Comparison of ENCODE assay signal across 8 cellular contexts in genomic region chr7:135509589-135509838, GRCh38. TPM values are rescaled to one million over a fixed set of nuclear protein-coding genes. Genes with fewer than 3 reads are reported as not detected.
A peak's percentile ranks its signal among the peaks of the same experiment; 100 is the strongest.
DNase-seq lines count a peak whose midpoint lies in the region; ATAC-seq and TF ChIP-seq lines count a peak whose summit lies in the region.

No MANE protein-coding gene starts in this region.

- no peak for DNase-seq in GM12865 (ENCODE audit: low read depth)
- no peak for DNase-seq in SJCRH30
- DNase-seq in stimulated activated CD4-positive, alpha-beta T cell treated with anti-CD3 and anti-CD28 coated beads, Interleukin-1b, Interleukin-23, amount 100 ng/mL, for 48 hours = no peak
- DNase-seq in amniotic stem cell (lab: John Stamatoyannopoulos, UW) = no peak

- H3K27me3 ChIP-seq in SJCRH30 (no peaks in the 10 kb centered on the region), gastroesophageal sphincter (no peaks in the 10 kb centered on the region)

- H3K27ac ChIP-seq in SJCRH30 (peak overlapping the region; percentile 81), gastroesophageal sphincter (peak overlapping the region; percentile 86 to 93 (median 90)), skin epidermis (peak overlapping the region; percentile 83 to 98 (median 94))

- WGBS in gastroesophageal sphincter (ENCODE audit: low coverage in 1 of 2), 2 donors = 0% methylated on average over 2 to 12 of the region's 14 CpGs

- ATAC-seq in gastroesophageal sphincter (no peak), HG02981 (IDR thresholded peaks at IDR 0.05; ENCODE audit: unreplicated experiment) (no peak), HG02642 (IDR thresholded peaks at IDR 0.05; ENCODE audit: poor library complexity, unreplicated experiment) (no peak)

- H3K4me3 ChIP-seq in GM12865 (ENCODE audit: low read depth, low read length) (peak overlapping the region; percentile 90), SJCRH30 (peak overlapping the region; percentile 89), gastroesophageal sphincter (peak overlapping the region; percentile 65 to 78), skin epidermis (peak overlapping the region; percentile 62 to 92 (median 81))

- H3K9me3 ChIP-seq in SJCRH30 (replicated peaks) = no peaks in the 10 kb centered on the region
- no peaks in the 10 kb centered on the region for H3K9me3 ChIP-seq in gastroesophageal sphincter

- H3K36me3 ChIP-seq in SJCRH30 = no peaks in the 10 kb centered on the region; the same call in 1 of the 2 replicates
- no peaks in the 10 kb centered on the region for H3K36me3 ChIP-seq in gastroesophageal sphincter

- TF ChIP-seq POLR2A in gastroesophageal sphincter (IDR thresholded peaks at IDR 0.05) = no peak

- peaks cover 7% of the 10 kb centered on the region; the same call in 1 of the 2 replicates for H3K4me1 ChIP-seq in SJCRH30
- peaks cover 2 to 45% (median 27%) of the 10 kb centered on the region in 3 donors for H3K4me1 ChIP-seq in gastroesophageal sphincter

- TF ChIP-seq CTCF in GM12865 (IDR thresholded peaks at IDR 0.05; ENCODE audit: insufficient read depth, low read depth, low read length, missing control alignments) = no peak
- no peak for TF ChIP-seq CTCF in gastroesophageal sphincter (IDR thresholded peaks at IDR 0.05)

- TF ChIP-seq EP300 in gastroesophageal sphincter (IDR thresholded peaks at IDR 0.05) = no peak

RNA-seq across cellular contexts. Expression of gene CNOT4, which starts 0.4 kb away (rescaled TPM):
- 27.7 and 34.3 TPM in 2 replicates for total RNA-seq in SJCRH30 (2014; rRNA removed; shearing (Covaris generic))
- 10 to 100 TPM; 17.8 to 35.0 (median 26.2) TPM for total RNA-seq in gastroesophageal sphincter

RNA-seq across cellular contexts. Expression of gene NUP205, which starts 48.2 kb away (rescaled TPM):
- 210 and 212 TPM in 2 replicates for total RNA-seq in SJCRH30 (2014; rRNA removed; shearing (Covaris generic))
- total RNA-seq in gastroesophageal sphincter = 10 to 100 TPM; 28.4 to 38.8 (median 32.4) TPM
